ENCODE assay signal across 1 cellular context in genomic region chr12:26845057-26845666, GRCh38.
TF ChIP-seq lines count a peak whose summit lies in the region.

No MANE protein-coding gene starts in this region.

TF ChIP-seq in GM23338, 12 proteins besides CTCF, POLR2A, EP300 and RAD21 (continued from another document):
- no peak for TF ChIP-seq REST (IDR thresholded peaks at IDR 0.05; ENCODE audit: unreplicated experiment)
